Comparison of ENCODE assay signal across 14 cellular contexts in genomic region chr1:18409609-18410237, GRCh38.
DNase-seq lines count a peak whose midpoint lies in the region; ATAC-seq and TF ChIP-seq lines count a peak whose summit lies in the region.
"Had no signal": no experiment of that assay in that cellular context is flagged by ENCODE, and none has a peak within 500 bp of the region (broad histone marks: within the 10 kb centered on the region; RNA-seq: fewer than 3 reads in every experiment).

No MANE protein-coding gene starts in this region.

- H3K4me2 ChIP-seq in GM23338: peak overlapping the region; percentile 21; the same call in 1 of the 2 replicates

- peaks cover 0 to 20% of the 10 kb centered on the region in 2 donors for H3K9me3 ChIP-seq in left lung

- H3K27ac ChIP-seq in GM23338 (ENCODE audit: low read depth): no peak overlapping the region
- no peak overlapping the region for H3K27ac ChIP-seq in left lung

- H3K4me3 ChIP-seq in GM23338 (no peak overlapping the region), left lung (no peak overlapping the region)

- no peaks in the 10 kb centered on the region; the same call in 1 of the 2 replicates for H3K9me2 ChIP-seq in GM23338 (ENCODE audit: insufficient read depth)

- H3K27ac Mint-ChIP-seq in GM23338: no peak overlapping the region
- H3K27ac Mint-ChIP-seq: B cell; CD4-positive, alpha-beta T cell; IgD-negative memory B cell had no signal

- peaks cover 28% of the 10 kb centered on the region for H3K27me3 Mint-ChIP-seq in GM23338 (ENCODE audit: insufficient read depth, low read depth, poor library complexity)

- peaks cover 40% of the 10 kb centered on the region for H3K4me1 Mint-ChIP-seq in GM23338
- H3K4me1 Mint-ChIP-seq: B cell, IgD-negative memory B cell had no signal

- no peak overlapping the region for H2AFZ ChIP-seq in GM23338

- peaks cover 38% of the 10 kb centered on the region for H3K4me1 ChIP-seq in GM23338 (ENCODE audit: insufficient read depth)
- no peaks in the 10 kb centered on the region for H3K4me1 ChIP-seq in left lung

- peak; percentile 94 for DNase-seq in DMS79 (lab: John Stamatoyannopoulos, UW)
- no peak for DNase-seq in GM23338 (ENCODE audit: low spot score)
- DNase-seq in RPMI8226: peak; percentile 16
- DNase-seq in left lung: no peak
- DNase-seq in NOMO-1 (lab: John Stamatoyannopoulos, UW; ENCODE audit: unreplicated experiment in 2 of 2): no peak
- no peak for DNase-seq in activated gamma-delta T cell treated with Interleukin-2 at 50 U/mL for 16 hours
- DNase-seq in activated CD8-positive, alpha-beta memory T cell treated with anti-CD3 and anti-CD28 coated beads, Interleukin-2, amount 50 U/mL, for 4 hours: no peak
- DNase-seq: C1 segment of cervical spinal cord; Calu3; CD4-positive, alpha-beta T cell; DND-41; GDM1 had no signal

- no peak overlapping the region; the same call in 2 of the 3 replicates for H3K4me3 Mint-ChIP-seq in GM23338
- H3K4me3 Mint-ChIP-seq: B cell; CD4-positive, alpha-beta T cell; IgD-negative memory B cell had no signal

- TF ChIP-seq CTCF in GM23338 (conservative IDR thresholded peaks at IDR 0.05; ENCODE audit: low read depth in 2 of 2): no peak
- TF ChIP-seq CTCF in left lung (IDR thresholded peaks at IDR 0.05): no peak

- H3K9me3 Mint-ChIP-seq in GM23338: peaks cover 49% of the 10 kb centered on the region

- no peaks in the 10 kb centered on the region for H4K20me1 ChIP-seq in GM23338 (replicated peaks; ENCODE audit: insufficient read depth)

- H3K36me3 Mint-ChIP-seq in GM23338 (ENCODE audit: low read depth): peaks cover 45% of the 10 kb centered on the region

- H3F3A ChIP-seq in GM23338 (replicated peaks; ENCODE audit: low read depth): 0 out of 2 replicates have a peak, but pooled peaks cover 3% of the 10 kb centered on the region

- no peaks in the 10 kb centered on the region for H3K79me2 ChIP-seq in GM23338 (replicated peaks; ENCODE audit: insufficient read depth)

- ATAC-seq in GM23338: no peak
- ATAC-seq in left lung: peak; percentile 58

- H3K27me3 ChIP-seq in GM23338 (ENCODE audit: insufficient read depth) (no peaks in the 10 kb centered on the region), left lung (peaks cover 0 to 30% of the 10 kb centered on the region in 2 donors)

- H3K36me3 ChIP-seq in GM23338 (ENCODE audit: insufficient read depth): peaks cover 15% of the 10 kb centered on the region; the same call in 1 of the 2 replicates
- H3K36me3 ChIP-seq in left lung: no peaks in the 10 kb centered on the region

- intact Hi-C loops in left lung (cut with DNase I): no loop called here

TF ChIP-seq in GM23338, 12 proteins besides CTCF, POLR2A, EP300 and RAD21 (continues in another document):
- TF ChIP-seq EZH2 (IDR thresholded peaks at IDR 0.05; ENCODE audit: low read depth, unreplicated experiment) (no peak), ZNF462 (CRISPR knock-in tag; IDR thresholded peaks at IDR 0.05) (no peak), STAT1 (IDR thresholded peaks at IDR 0.05; ENCODE audit: unreplicated experiment) (no peak), CREB1 (CRISPR knock-in tag; IDR thresholded peaks at IDR 0.05; ENCODE audit: low read depth) (no peak), JUNB (IDR thresholded peaks at IDR 0.05; ENCODE audit: unreplicated experiment) (no peak), EZH2phosphoT487 (IDR thresholded peaks at IDR 0.05; ENCODE audit: unreplicated experiment) (no peak), REST (IDR thresholded peaks at IDR 0.05; ENCODE audit: unreplicated experiment) (no peak), ZNF331 (CRISPR knock-in tag; IDR thresholded peaks at IDR 0.05; ENCODE audit: low read depth) (no peak), ETS1 (IDR thresholded peaks at IDR 0.05) (no peak), POLR2AphosphoS5 (IDR thresholded peaks at IDR 0.05; ENCODE audit: low read depth) (no peak)

Comparison
In these comparisons a context has a peak if more than half of its experiments do, and no peak if none do; other contexts are left out.
1. DNase-seq: peak in DMS79 (single experiment) and RPMI8226 (single experiment); none in GM23338 (single experiment), left lung (0 of 2), NOMO-1 (0 of 2), activated gamma-delta T cell treated with Interleukin-2 at 50 U/mL for 16 hours (single experiment) and activated CD8-positive, alpha-beta memory T cell treated with anti-CD3 and anti-CD28 coated beads, Interleukin-2, amount 50 U/mL, for 4 hours (single experiment).